21 cellular contexts compared by ENCODE assay signal in the genomic region with DNA sequence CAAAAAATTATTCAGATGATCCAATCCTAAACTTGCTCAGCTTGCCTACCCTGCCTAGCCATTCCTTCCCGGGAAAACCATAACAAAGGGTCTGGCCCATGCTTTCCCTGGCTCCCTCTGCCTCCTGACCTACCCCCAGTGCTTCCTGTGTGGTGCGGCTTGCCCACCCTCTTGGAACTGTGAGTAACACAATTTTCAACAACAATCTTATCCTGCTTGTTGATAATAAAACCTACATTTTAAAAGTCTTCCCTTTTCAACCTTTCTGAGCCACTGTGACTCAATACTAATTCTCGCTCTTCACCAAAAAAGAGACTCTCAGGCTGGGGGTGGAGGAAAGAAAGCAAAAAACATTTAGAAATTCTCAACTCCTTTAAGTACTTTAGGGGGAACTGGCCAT. TPM values are rescaled to one million over a fixed set of nuclear protein-coding genes. Genes with fewer than 3 reads are reported as not detected.
DNase-seq lines count a peak whose midpoint lies in the region; ATAC-seq and TF ChIP-seq lines count a peak whose summit lies in the region.
"Had no signal": no experiment of that assay in that cellular context is flagged by ENCODE, and none has a peak within 500 bp of the region (broad histone marks: within the 10 kb centered on the region; RNA-seq: fewer than 3 reads in every experiment).

No MANE protein-coding gene starts in this region.

- ATAC-seq in CD8-positive, alpha-beta T cell, result no peak
- ATAC-seq: K562, left lobe of liver, PC-3, Right ventricle myocardium inferior had no signal

- peaks cover 29% of the 10 kb centered on the region for H3K4me1 Mint-ChIP-seq in CD8-positive, alpha-beta T cell (ENCODE audit: low read depth)
- no peaks in the 10 kb centered on the region for H3K4me1 Mint-ChIP-seq in Caco-2 (ENCODE audit: low read depth, unreplicated experiment)
- peaks cover 31% of the 10 kb centered on the region for H3K4me1 Mint-ChIP-seq in activated naive CD8-positive, alpha-beta T cell (ENCODE audit: low read depth)

- POLR2A ChIA-PET in CD8-positive, alpha-beta T cell (lab: Charles Lee), result interaction anchor here (0.9 kb wide), 1 partner anchor 15 kb away, joined by 3 read pairs; no protein-coding TSS in a partner anchor
- POLR2A ChIA-PET in Caco-2 (lab: Charles Lee), result no interaction called here

- H3K9me3 Mint-ChIP-seq in CD8-positive, alpha-beta T cell, result peaks cover 7% of the 10 kb centered on the region
- no peaks in the 10 kb centered on the region for H3K9me3 Mint-ChIP-seq in Caco-2 (ENCODE audit: unreplicated experiment)
- H3K9me3 Mint-ChIP-seq in activated naive CD8-positive, alpha-beta T cell (ENCODE audit: low read depth), result peaks cover 7% of the 10 kb centered on the region

- no peaks in the 10 kb centered on the region for H3K36me3 ChIP-seq in CD8-positive, alpha-beta T cell (ENCODE audit: insufficient read depth, low read length)
- H3K36me3 ChIP-seq in Caco-2 (ENCODE audit: control insufficient read depth, insufficient read depth, low read length) (no peaks in the 10 kb centered on the region), iPS-18a (ENCODE audit: control insufficient read depth, low read depth, low read length) (no peaks in the 10 kb centered on the region), WERI-Rb-1 (0 out of 2 replicates have a peak, but pooled peaks cover 2% of the 10 kb centered on the region)
- H3K36me3 ChIP-seq: transverse colon had no signal

- no peaks in the 10 kb centered on the region for H3K4me1 ChIP-seq in CD8-positive, alpha-beta T cell (ENCODE audit: insufficient read depth, low read length)
- no peaks in the 10 kb centered on the region for H3K4me1 ChIP-seq in Caco-2
- peaks cover 29% of the 10 kb centered on the region for H3K4me1 ChIP-seq in iPS-18a (ENCODE audit: control insufficient read depth, low read depth, low read length)

- H3K4me3 Mint-ChIP-seq in CD8-positive, alpha-beta T cell, result no peak overlapping the region
- H3K4me3 Mint-ChIP-seq in Caco-2 (ENCODE audit: unreplicated experiment), result no peak overlapping the region
- peak overlapping the region; percentile 44 for H3K4me3 Mint-ChIP-seq in activated naive CD8-positive, alpha-beta T cell

- no TSS peak for BruUV-seq in Caco-2 (replicated peaks; lab: Mats Ljungman, UMichigan)

- H3K9me3 ChIP-seq in CD8-positive, alpha-beta T cell (ENCODE audit: low read length), result no peaks in the 10 kb centered on the region
- H3K9me3 ChIP-seq in Caco-2 (no peaks in the 10 kb centered on the region), iPS-18a (ENCODE audit: control insufficient read depth, low read depth, low read length) (no peaks in the 10 kb centered on the region), WERI-Rb-1 (ENCODE audit: severe bottlenecking) (peaks cover 4% of the 10 kb centered on the region)
- H3K9me3 ChIP-seq: transverse colon had no signal

- intact Hi-C loops in CD8-positive, alpha-beta T cell (cut with DNase I, micrococcal nuclease), result no loop called here
- intact Hi-C loops in Caco-2 (cut with micrococcal nuclease; ENCODE audit: unreplicated experiment), result no loop called here

- H3K4me3 ChIP-seq in CD8-positive, alpha-beta T cell (ENCODE audit: low read depth, low read length), result no peak overlapping the region
- H3K4me3 ChIP-seq in Caco-2 (ENCODE audit: low read depth, low read length) (no peak overlapping the region), iPS-18a (ENCODE audit: low read length) (no peak overlapping the region), WERI-Rb-1 (ENCODE audit: low read depth, low read length) (no peak overlapping the region)
- H3K4me3 ChIP-seq: K562, transverse colon had no signal

- no peak for TF ChIP-seq CTCF in CD8-positive, alpha-beta T cell (IDR thresholded peaks at IDR 0.05)
- TF ChIP-seq CTCF in Caco-2 (IDR thresholded peaks at IDR 0.05; ENCODE audit: insufficient read depth in 1 of 2, low read depth in 1 of 2, low read length in 1 of 2, severe bottlenecking in 1 of 2, unreplicated experiment in 1 of 2) (no peak), WERI-Rb-1 (IDR thresholded peaks at IDR 0.05; ENCODE audit: low read depth, low read length) (no peak)

- peak overlapping the region; percentile 17 for H3K9ac ChIP-seq in iPS-18a (ENCODE audit: low read length)

- H3K27ac Mint-ChIP-seq in CD8-positive, alpha-beta T cell, result peak overlapping the region; percentile 32
- H3K27ac Mint-ChIP-seq in Caco-2 (ENCODE audit: unreplicated experiment), result peak overlapping the region; percentile 10
- H3K27ac Mint-ChIP-seq in activated naive CD8-positive, alpha-beta T cell, result peak overlapping the region; percentile 77

- DNase-seq in CD8-positive, alpha-beta T cell, result no peak
- no peak for DNase-seq in Caco-2
- no peak for DNase-seq in GF-D8 (lab: John Stamatoyannopoulos, UW)
- no peak for DNase-seq in WERI-Rb-1
- DNase-seq in NCI-H1105 (lab: John Stamatoyannopoulos, UW), result no peak
- DNase-seq: activated naive CD4-positive, alpha-beta T cell treated with Interleukin-2 at 50 U/mL for 16 hours; Calu3; caudate nucleus; NCI-H1105 treated with DMSO at 0.1 percent for 48 hours; NCI-H2029; NCI-H526; NK-92 treated with Interleukin-12 subunit alpha and Interleukin-12 subunit beta, amount 100 ng/mL, for 24 hours; PC-3; transverse colon had no signal

- H3K27me3 ChIP-seq in CD8-positive, alpha-beta T cell (ENCODE audit: insufficient read depth, low read length), result no peaks in the 10 kb centered on the region
- no peaks in the 10 kb centered on the region for H3K27me3 ChIP-seq in Caco-2 (replicated peaks; ENCODE audit: control insufficient read depth, insufficient read depth, low read length)
- H3K27me3 ChIP-seq in iPS-18a (ENCODE audit: control insufficient read depth, insufficient read depth, low read length), result no peaks in the 10 kb centered on the region
- H3K27me3 ChIP-seq in WERI-Rb-1 (ENCODE audit: insufficient read depth, low read depth, severe bottlenecking), result no peaks in the 10 kb centered on the region
- H3K27me3 ChIP-seq: transverse colon had no signal

- no peak overlapping the region for H3K27ac ChIP-seq in CD8-positive, alpha-beta T cell (ENCODE audit: low read depth, low read length)
- H3K27ac ChIP-seq in iPS-18a (ENCODE audit: low read length) (peak overlapping the region; percentile 36), WERI-Rb-1 (no peak overlapping the region)
- H3K27ac ChIP-seq: C4-2B, transverse colon had no signal

- no peaks in the 10 kb centered on the region for H3K27me3 Mint-ChIP-seq in CD8-positive, alpha-beta T cell (ENCODE audit: low read depth)
- no peaks in the 10 kb centered on the region for H3K27me3 Mint-ChIP-seq in Caco-2 (ENCODE audit: insufficient read depth, unreplicated experiment)
- H3K27me3 Mint-ChIP-seq in activated naive CD8-positive, alpha-beta T cell, result no peaks in the 10 kb centered on the region

- CTCF ChIA-PET in CD8-positive, alpha-beta T cell (lab: Charles Lee), result no interaction called here
- CTCF ChIA-PET in Caco-2 (lab: Charles Lee), result no interaction called here

- peaks cover 21% of the 10 kb centered on the region for H3K36me3 Mint-ChIP-seq in CD8-positive, alpha-beta T cell
- H3K36me3 Mint-ChIP-seq in Caco-2 (ENCODE audit: insufficient read depth, unreplicated experiment), result no peaks in the 10 kb centered on the region
- peaks cover 13% of the 10 kb centered on the region for H3K36me3 Mint-ChIP-seq in activated naive CD8-positive, alpha-beta T cell

RNA-seq across cellular contexts. Expression of a gene that starts 18.0 kb away (rescaled TPM):
- total RNA-seq in CD8-positive, alpha-beta T cell, result 10 to 100 TPM; 19.3 to 21.2 TPM
- 19.8 and 21.4 TPM in 2 replicates for total RNA-seq in Caco-2 (2022)

RNA-seq across cellular contexts. Expression of a gene that starts 18.1 kb away (rescaled TPM):
- 1 to 10 TPM; 2.8 to 4.5 TPM for total RNA-seq in CD8-positive, alpha-beta T cell
- total RNA-seq in Caco-2 (2022), result 0.74 and 0.79 TPM in 2 replicates
- total RNA-seq: myocyte, Right ventricle myocardium inferior had no signal

Comparison
In these comparisons a context has a peak if more than half of its experiments do, and no peak if none do; other contexts are left out.
1. H3K27ac Mint-ChIP-seq: peak in every context shown above with its lines; median percentile 77 in activated naive CD8-positive, alpha-beta T cell; 32 in CD8-positive, alpha-beta T cell; 10 in Caco-2.